28 cellular contexts compared by ENCODE assay signal in genomic region chr21:14989359-14989758, GRCh38.
DNase-seq lines count a peak whose midpoint lies in the region; TF ChIP-seq lines count a peak whose summit lies in the region.
"Had no signal": no experiment of that assay in that cellular context is flagged by ENCODE, and none has a peak within 500 bp of the region (broad histone marks: within the 10 kb centered on the region; RNA-seq: fewer than 3 reads in every experiment).

No MANE protein-coding gene starts in this region.

- no peak overlapping the region for H3K9ac ChIP-seq in adipocyte (ENCODE audit: low read length)
- H3K9ac ChIP-seq: parathyroid adenoma had no signal

- H3K27me3 Mint-ChIP-seq in progenitor cell of endocrine pancreas = no peaks in the 10 kb centered on the region
- H3K27me3 Mint-ChIP-seq: activated CD4-positive, alpha-beta T cell treated with anti-CD3 and anti-CD28 coated beads, Interleukin-2, amount 10 ng/mL, durations not matched to agents 7 days and 5 days; central memory CD8-positive, alpha-beta T cell; IgD-negative memory B cell; stimulated activated naive CD8-positive, alpha-beta T cell treated with anti-CD3 and anti-CD28 coated beads, Interleukin-15, Interleukin-2, amounts not matched to agents 100 ng/mL and 50 ng/mL, for 24 hours; T-cell had no signal

- H3K4me3 ChIP-seq in adipocyte (ENCODE audit: low read length) = no peak overlapping the region
- no peak overlapping the region for H3K4me3 ChIP-seq in fibroblast of the aortic adventitia (ENCODE audit: low read depth, low read length)
- H3K4me3 ChIP-seq in effector memory CD4-positive, alpha-beta T cell (ENCODE audit: insufficient read depth, low read depth, low read length, poor library complexity, severe bottlenecking) = no peak overlapping the region
- H3K4me3 ChIP-seq: GM12878, transverse colon had no signal

- no peak overlapping the region for H3K27ac ChIP-seq in effector memory CD4-positive, alpha-beta T cell (ENCODE audit: insufficient read depth, low read length, poor library complexity, severe bottlenecking)
- H3K27ac ChIP-seq: HL-60, parathyroid adenoma, transverse colon had no signal

- H3K9me3 ChIP-seq in adipocyte (ENCODE audit: control insufficient read depth, low read length) = no peaks in the 10 kb centered on the region
- no peaks in the 10 kb centered on the region for H3K9me3 ChIP-seq in effector memory CD4-positive, alpha-beta T cell (ENCODE audit: control insufficient read depth, low read length)
- H3K9me3 ChIP-seq: transverse colon had no signal

- TF ChIP-seq CTCF in fibroblast of the aortic adventitia (IDR thresholded peaks at IDR 0.05; ENCODE audit: insufficient read depth, low read length) (no peak), progenitor cell of endocrine pancreas (IDR thresholded peaks at IDR 0.05; ENCODE audit: unreplicated experiment) (no peak)

- peak; percentile 23 for DNase-seq in GM03348 (ENCODE audit: low spot score)
- DNase-seq in adipocyte (ENCODE audit: low read depth) = peak; percentile 57
- peak; percentile 61 for DNase-seq in fibroblast of the aortic adventitia (ENCODE audit: low read depth)
- DNase-seq in progenitor cell of endocrine pancreas (ENCODE audit: low spot score, unreplicated experiment) = no peak
- DNase-seq in effector memory CD4-positive, alpha-beta T cell = no peak
- no peak for DNase-seq in kidney glomerular epithelial cell (lab: John Stamatoyannopoulos, UW)
- no peak for DNase-seq in SW 1271 (lab: John Stamatoyannopoulos, UW)
- DNase-seq: activated CD4-positive, alpha-beta T cell treated with anti-CD3 and anti-CD28 coated beads, Interleukin-2, amount 10 ng/mL, durations not matched to agents 7 days and 5 days; activated CD8-positive, alpha-beta memory T cell treated with anti-CD3 and anti-CD28 coated beads, Interleukin-2, amount 50 U/mL, for 4 hours; activated effector memory CD4-positive, alpha-beta T cell treated with anti-CD3 and anti-CD28 coated beads, Interleukin-2, amount 50 U/mL, for 16 hours; amygdala; Calu3; effector CD8-positive, alpha-beta T cell; GDM1; hypothalamus; mesenchymal stem cell; natural killer cell; NCI-H187; NCI-H2227 treated with DMSO at 0.1 percent for 48 hours; stimulated activated CD4-positive, alpha-beta T cell treated with anti-CD3 and anti-CD28 coated beads, Interleukin-2, amount 100 ng/mL, for 24 hours; T-cell; transverse colon had no signal

- H3K36me3 Mint-ChIP-seq in progenitor cell of endocrine pancreas (ENCODE audit: insufficient read depth) = peaks cover 27% of the 10 kb centered on the region
- H3K36me3 Mint-ChIP-seq: IgD-negative memory B cell, natural killer cell had no signal

- no peak overlapping the region for H3K4me3 Mint-ChIP-seq in progenitor cell of endocrine pancreas (ENCODE audit: low read depth)
- H3K4me3 Mint-ChIP-seq: activated CD4-positive, alpha-beta T cell treated with anti-CD3 and anti-CD28 coated beads, Interleukin-2, amount 10 ng/mL, durations not matched to agents 7 days and 5 days; central memory CD8-positive, alpha-beta T cell; IgD-negative memory B cell; natural killer cell; stimulated activated naive CD8-positive, alpha-beta T cell treated with anti-CD3 and anti-CD28 coated beads, Interleukin-15, Interleukin-2, amounts not matched to agents 100 ng/mL and 50 ng/mL, for 24 hours; T-cell had no signal

- peaks cover 5% of the 10 kb centered on the region for H3K4me1 ChIP-seq in adipocyte (ENCODE audit: control insufficient read depth, insufficient read depth, low read length)
- H3K4me1 ChIP-seq in effector memory CD4-positive, alpha-beta T cell (ENCODE audit: control insufficient read depth, insufficient read depth, low read length, poor library complexity, severe bottlenecking) = no peaks in the 10 kb centered on the region
- H3K4me1 ChIP-seq: parathyroid adenoma had no signal

- H3K9me3 Mint-ChIP-seq in progenitor cell of endocrine pancreas (ENCODE audit: low read depth) = peaks cover 3% of the 10 kb centered on the region
- H3K9me3 Mint-ChIP-seq: activated CD4-positive, alpha-beta T cell treated with anti-CD3 and anti-CD28 coated beads, Interleukin-2, amount 10 ng/mL, durations not matched to agents 7 days and 5 days; central memory CD8-positive, alpha-beta T cell; IgD-negative memory B cell; natural killer cell; stimulated activated naive CD8-positive, alpha-beta T cell treated with anti-CD3 and anti-CD28 coated beads, Interleukin-15, Interleukin-2, amounts not matched to agents 100 ng/mL and 50 ng/mL, for 24 hours; T-cell had no signal

- peak overlapping the region; percentile 68 for H3K27ac Mint-ChIP-seq in progenitor cell of endocrine pancreas
- H3K27ac Mint-ChIP-seq: activated CD4-positive, alpha-beta T cell treated with anti-CD3 and anti-CD28 coated beads, Interleukin-2, amount 10 ng/mL, durations not matched to agents 7 days and 5 days; IgD-negative memory B cell; natural killer cell; stimulated activated naive CD8-positive, alpha-beta T cell treated with anti-CD3 and anti-CD28 coated beads, Interleukin-15, Interleukin-2, amounts not matched to agents 100 ng/mL and 50 ng/mL, for 24 hours had no signal

- peaks cover 42% of the 10 kb centered on the region for H3K36me3 ChIP-seq in adipocyte (ENCODE audit: control insufficient read depth, insufficient read depth, low read length, severe bottlenecking)
- no peaks in the 10 kb centered on the region for H3K36me3 ChIP-seq in effector memory CD4-positive, alpha-beta T cell (ENCODE audit: control insufficient read depth, insufficient read depth, low read length)
- H3K36me3 ChIP-seq: transverse colon had no signal

- H3K27me3 ChIP-seq in adipocyte (replicated peaks; ENCODE audit: control insufficient read depth, insufficient read depth, low read length) = no peaks in the 10 kb centered on the region
- H3K27me3 ChIP-seq in effector memory CD4-positive, alpha-beta T cell (replicated peaks; ENCODE audit: control insufficient read depth, insufficient read depth, low read length, poor library complexity, severe bottlenecking) = no peaks in the 10 kb centered on the region
- H3K27me3 ChIP-seq: transverse colon had no signal

- H3K4me1 Mint-ChIP-seq in progenitor cell of endocrine pancreas (ENCODE audit: low read depth) = peaks cover 37% of the 10 kb centered on the region
- H3K4me1 Mint-ChIP-seq: IgD-negative memory B cell had no signal

Comparison
In these comparisons a context has a peak if more than half of its experiments do, and no peak if none do; other contexts are left out.
1. DNase-seq: peak in GM03348 (single experiment), adipocyte (single experiment) and fibroblast of the aortic adventitia (single experiment); none in progenitor cell of endocrine pancreas (single experiment), effector memory CD4-positive, alpha-beta T cell (0 of 3), kidney glomerular epithelial cell (single experiment) and SW 1271 (0 of 2).